Comparison of ENCODE assay signal across 9 cellular contexts in genomic region chr7:123580406-123581161, GRCh38. TPM values are rescaled to one million over a fixed set of nuclear protein-coding genes. Genes with fewer than 3 reads are reported as not detected.
DNase-seq lines count a peak whose midpoint lies in the region; ATAC-seq and TF ChIP-seq lines count a peak whose summit lies in the region.
"Had no signal": no experiment of that assay in that cellular context is flagged by ENCODE, and none has a peak within 500 bp of the region (broad histone marks: within the 10 kb centered on the region; RNA-seq: fewer than 3 reads in every experiment).

No MANE protein-coding gene starts in this region.

- ATAC-seq in GM21723 (IDR thresholded peaks at IDR 0.05; ENCODE audit: unreplicated experiment) = peak; percentile 78

- TF ChIP-seq CTCF in foreskin fibroblast (IDR thresholded peaks at IDR 0.05; ENCODE audit: low read depth, low read length) = peak; percentile 81

- peak; percentile 55 for DNase-seq in SIG-M5 treated with dmso at 0.1 percent for 504 hours (lab: John Stamatoyannopoulos, UW; ENCODE audit: unreplicated experiment)
- no peak for DNase-seq in SIG-M5 (lab: John Stamatoyannopoulos, UW)
- peak; percentile 49 for DNase-seq in LoVo (ENCODE audit: low spot score)
- peak; percentile 59 for DNase-seq in SK-N-DZ (ENCODE audit: low spot score)
- DNase-seq in foreskin fibroblast = peak; percentile 26 to 64
- peak; percentile 11 for DNase-seq in pulmonary artery endothelial cell (ENCODE audit: low read depth, low spot score)
- no peak for DNase-seq in DMS79 treated with DMSO at 0.1 percent for 48 hours (lab: John Stamatoyannopoulos, UW)

- H3K4me3 ChIP-seq in foreskin fibroblast (ENCODE audit: low read depth in 1 of 2, low read length in 2 of 2) = no peak overlapping the region

RNA-seq across cellular contexts. Expression of gene ASB15, which starts 21.0 kb away (rescaled TPM):
- 0.01 TPM in 1 of 2 replicates, not detected in the other for polyA plus RNA-seq in SK-N-DZ (2014; cell fraction: cytosol; rRNA removed)
- 0.07 and 0.76 TPM in 2 replicates for polyA plus RNA-seq in SK-N-DZ (2014; cell fraction: nucleus; rRNA removed)
- total RNA-seq in pulmonary artery endothelial cell = not detected in 2 replicates
- total RNA-seq: CD8-positive, alpha-beta memory T cell had no signal

RNA-seq across cellular contexts. Expression of gene NDUFA5, which starts 23.0 kb away (rescaled TPM):
- polyA plus RNA-seq in SK-N-DZ (2014; cell fraction: cytosol; rRNA removed) = 111 and 120 TPM in 2 replicates
- 73.2 and 89.2 TPM in 2 replicates for polyA plus RNA-seq in SK-N-DZ (2014; cell fraction: nucleus; rRNA removed)
- total RNA-seq in pulmonary artery endothelial cell = 30.1 and 38.8 TPM in 2 replicates

RNA-seq across cellular contexts. Expression of gene IQUB, which starts 46.2 kb away (rescaled TPM):
- not detected in 2 replicates for polyA plus RNA-seq in SK-N-DZ (2014; cell fraction: cytosol; rRNA removed)
- 0.23 TPM in 1 of 2 replicates, not detected in the other for polyA plus RNA-seq in SK-N-DZ (2014; cell fraction: nucleus; rRNA removed)
- total RNA-seq in pulmonary artery endothelial cell = 0.32 and 0.33 TPM in 2 replicates
- total RNA-seq: CD8-positive, alpha-beta memory T cell had no signal

Comparison
In these comparisons a context has a peak if more than half of its experiments do, and no peak if none do; other contexts are left out.
1. DNase-seq: peak in SIG-M5 treated with dmso at 0.1 percent for 504 hours (single experiment), LoVo (single experiment), SK-N-DZ (single experiment), foreskin fibroblast (2 of 2) and pulmonary artery endothelial cell (single experiment); none in SIG-M5 (single experiment) and DMS79 treated with DMSO at 0.1 percent for 48 hours (single experiment).